In the genomic region with DNA sequence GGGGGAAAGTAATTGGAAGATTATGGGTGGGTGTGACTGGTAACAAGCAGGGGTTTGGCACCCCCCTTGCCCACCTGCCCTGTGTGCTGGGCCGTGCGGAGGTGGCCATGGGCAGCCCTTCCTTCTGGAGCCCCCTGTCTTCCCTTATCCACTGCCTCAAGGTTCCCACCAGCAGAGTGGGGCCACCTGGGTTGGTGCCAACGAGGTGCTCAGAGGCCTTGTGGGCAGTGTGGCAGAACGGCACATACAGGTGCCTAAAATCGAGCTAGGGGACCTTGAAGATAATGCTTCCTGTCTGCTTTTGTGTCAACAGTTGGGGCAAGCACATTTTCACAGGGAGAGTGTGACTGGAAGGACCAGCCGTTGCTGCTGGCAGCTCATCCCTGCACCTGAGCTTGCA, we compare ENCODE assay signal across 25 cellular contexts.
A peak's percentile ranks its signal among the peaks of the same experiment; 100 is the strongest.
DNase-seq lines count a peak whose midpoint lies in the region; ATAC-seq, FAIRE-seq and TF ChIP-seq lines count a peak whose summit lies in the region.
"Had no signal": no experiment of that assay in that cellular context is flagged by ENCODE, and none has a peak within 500 bp of the region (broad histone marks: within the 10 kb centered on the region; RNA-seq: fewer than 3 reads in every experiment).

No MANE protein-coding gene starts in this region.

- H3K27me3 ChIP-seq in BLaER1 (no peaks in the 10 kb centered on the region), heart right ventricle (peaks cover 0 to 9% (median 0%) of the 10 kb centered on the region in 7 donors)
- H3K27me3 ChIP-seq in BLaER1 treated with 17β-estradiol and CSF1 and Interleukin-3, amounts not matched to agents 10 nM and 100 nM: no peaks in the 10 kb centered on the region

- peak overlapping the region; percentile 84 for H3K4me2 ChIP-seq in BLaER1
- peak overlapping the region in 8 of 11 experiments; percentile 67 to 81 (median 74); a peak in 14 of 22 replicates for H3K4me2 ChIP-seq in BLaER1 treated with 17β-estradiol and CSF1 and Interleukin-3, amounts not matched to agents 10 nM and 100 nM
- H3K4me2 ChIP-seq: GM23338 had no signal

- peaks cover 3% of the 10 kb centered on the region for H3K27me3 Mint-ChIP-seq in endothelial cell (ENCODE audit: unreplicated experiment)

- no peaks in the 10 kb centered on the region for H3K36me3 Mint-ChIP-seq in endothelial cell (ENCODE audit: low read depth, unreplicated experiment)
- H3K36me3 Mint-ChIP-seq: CD8-positive, alpha-beta T cell had no signal

- H3K4me1 Mint-ChIP-seq in endothelial cell (ENCODE audit: unreplicated experiment): no peaks in the 10 kb centered on the region

- H3K27ac ChIP-seq in BLaER1 (peak overlapping the region; percentile 47; the same call in 1 of the 2 replicates), kidney (ENCODE audit: low read depth in 2 of 2, low read length in 2 of 2) (no peak overlapping the region), heart right ventricle (no peak overlapping the region)
- no peak overlapping the region for H3K27ac ChIP-seq in BLaER1 treated with 17β-estradiol and CSF1 and Interleukin-3, amounts not matched to agents 10 nM and 100 nM

- peaks cover 58% of the 10 kb centered on the region for H3K4me1 ChIP-seq in BLaER1
- peaks cover 0 to 61% (median 53%) of the 10 kb centered on the region in 10 experiments; a peak in 18 of 20 replicates for H3K4me1 ChIP-seq in BLaER1 treated with 17β-estradiol and CSF1 and Interleukin-3, amounts not matched to agents 10 nM and 100 nM
- no peaks in the 10 kb centered on the region for H3K4me1 ChIP-seq in kidney (ENCODE audit: control insufficient read depth in 1 of 2, insufficient read depth in 1 of 2, low read depth in 1 of 2, low read length in 2 of 2)
- H3K4me1 ChIP-seq in heart right ventricle: no peaks in the 10 kb centered on the region

- DNase-seq in RPMI8226 (peak; percentile 48), kidney (peak; percentile 53), heart right ventricle (no peak), endothelial cell (ENCODE audit: low spot score) (no peak)
- no peak for DNase-seq in stimulated activated naive CD4-positive, alpha-beta T cell treated with Interleukin-2 at 50 U/mL for 16 hours (lab: John Stamatoyannopoulos, UW)
- DNase-seq: ACHN, AML-193, Calu3, DMS 273 treated with DMSO at 0.1 percent for 48 hours, DMS53, DND-41, EL, HCEC 1CT, IMR-90, KBM-7 had no signal

- FAIRE-seq in kidney (lab: Jason Lieb, UNC): no peak
- FAIRE-seq: A204.1, GM12878, GM19239, H54, HTR-8/SVneo had no signal

- H3K9ac ChIP-seq in BLaER1 (no peak overlapping the region), kidney (ENCODE audit: low read length in 2 of 2) (no peak overlapping the region)
- H3K9ac ChIP-seq in BLaER1 treated with 17β-estradiol and CSF1 and Interleukin-3, amounts not matched to agents 10 nM and 100 nM: peak overlapping the region in 1 of 11 experiments; percentile 18; a peak in 1 of 22 replicates

- ATAC-seq in heart right ventricle: no peak
- ATAC-seq in GM21825 (IDR thresholded peaks at IDR 0.05; ENCODE audit: unreplicated experiment): no peak
- ATAC-seq: CD8-positive, alpha-beta T cell; GM12878; GM23338 had no signal

- H3K4me3 ChIP-seq in BLaER1 (no peak overlapping the region), kidney (ENCODE audit: low read length in 2 of 2) (no peak overlapping the region), heart right ventricle (no peak overlapping the region)
- H3K4me3 ChIP-seq in BLaER1 treated with 17β-estradiol and CSF1 and Interleukin-3, amounts not matched to agents 10 nM and 100 nM: peak overlapping the region in 1 of 10 experiments; percentile 22; a peak in 1 of 20 replicates
- H3K4me3 ChIP-seq: GM12878, GM23338 had no signal

- TF ChIP-seq CTCF in kidney (IDR thresholded peaks at IDR 0.05; ENCODE audit: borderline replicate concordance, extremely low read depth, insufficient read depth) (no peak), heart right ventricle (IDR thresholded peaks at IDR 0.05) (no peak), endothelial cell (IDR thresholded peaks at IDR 0.05; ENCODE audit: unreplicated experiment) (no peak)

- peaks cover 9% of the 10 kb centered on the region for H3K9me3 ChIP-seq in BLaER1
- peaks cover 4 to 19% (median 8%) of the 10 kb centered on the region in 11 experiments; a peak in 13 of 22 replicates for H3K9me3 ChIP-seq in BLaER1 treated with 17β-estradiol and CSF1 and Interleukin-3, amounts not matched to agents 10 nM and 100 nM (replicated peaks in 1 of 11)
- no peaks in the 10 kb centered on the region for H3K9me3 ChIP-seq in kidney (ENCODE audit: control insufficient read depth in 1 of 2, low read length in 2 of 2)
- peaks cover 0 to 12% (median 0%) of the 10 kb centered on the region in 11 donors for H3K9me3 ChIP-seq in heart right ventricle

- H4K20me1 ChIP-seq in BLaER1: peaks cover 54% of the 10 kb centered on the region
- H4K20me1 ChIP-seq in BLaER1 treated with 17β-estradiol and CSF1 and Interleukin-3, amounts not matched to agents 10 nM and 100 nM: peaks cover 0 to 71% (median 46%) of the 10 kb centered on the region in 11 experiments; a peak in 16 of 22 replicates

- H3K27ac Mint-ChIP-seq in endothelial cell (ENCODE audit: unreplicated experiment): no peak overlapping the region
- H3K27ac Mint-ChIP-seq: CD8-positive, alpha-beta T cell had no signal

- H3K9me3 Mint-ChIP-seq in endothelial cell (ENCODE audit: unreplicated experiment): peaks cover 3% of the 10 kb centered on the region
- H3K9me3 Mint-ChIP-seq: CD8-positive, alpha-beta T cell had no signal

- 74 to 82% methylated on average over 6 of the region's 6 CpGs for WGBS in heart right ventricle, 2 donors

- peaks cover 26% of the 10 kb centered on the region for H3K36me3 ChIP-seq in BLaER1
- H3K36me3 ChIP-seq in BLaER1 treated with 17β-estradiol and CSF1 and Interleukin-3, amounts not matched to agents 10 nM and 100 nM: peaks cover 0 to 34% (median 16%) of the 10 kb centered on the region in 11 experiments; a peak in 15 of 22 replicates
- no peaks in the 10 kb centered on the region for H3K36me3 ChIP-seq in kidney (ENCODE audit: control insufficient read depth in 1 of 2, insufficient read depth in 2 of 2, low read length in 2 of 2)
- no peaks in the 10 kb centered on the region for H3K36me3 ChIP-seq in heart right ventricle

- intact Hi-C loops in kidney (cut with DNase I): no loop called here
- intact Hi-C loops in heart right ventricle (cut with DNase I): no loop called here

- no peak overlapping the region for H3K4me3 Mint-ChIP-seq in endothelial cell (ENCODE audit: unreplicated experiment)
- H3K4me3 Mint-ChIP-seq: CD8-positive, alpha-beta T cell; GM23338 had no signal

Comparison
In these comparisons a context has a peak if more than half of its experiments do, and no peak if none do; other contexts are left out.
1. DNase-seq: peak in RPMI8226 (single experiment) and kidney (single experiment); none in heart right ventricle (0 of 2), stimulated activated naive CD4-positive, alpha-beta T cell treated with Interleukin-2 at 50 U/mL for 16 hours (single experiment) and endothelial cell (single experiment).